In the genomic region with DNA sequence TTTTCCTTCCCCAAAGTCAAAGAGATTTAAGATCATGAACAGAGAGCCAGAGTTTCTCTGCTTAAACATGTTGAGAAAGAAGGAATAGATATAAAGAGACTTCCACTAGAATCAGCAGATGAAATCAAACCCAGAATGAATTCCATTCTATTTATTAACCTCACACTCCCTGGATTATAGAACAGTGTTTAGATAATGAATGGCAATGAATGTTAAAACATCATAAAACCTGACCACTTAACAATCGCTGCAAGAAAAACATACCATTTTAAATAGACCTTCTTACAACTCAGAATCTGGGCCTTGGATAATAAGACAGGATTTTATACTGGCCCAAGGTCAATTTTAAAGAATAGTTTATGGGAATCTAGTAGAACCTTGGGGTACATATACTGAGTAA, we compare ENCODE assay signal across 28 cellular contexts.
DNase-seq lines count a peak whose midpoint lies in the region; ATAC-seq and TF ChIP-seq lines count a peak whose summit lies in the region.
"Had no signal": no experiment of that assay in that cellular context is flagged by ENCODE, and none has a peak within 500 bp of the region (broad histone marks: within the 10 kb centered on the region; RNA-seq: fewer than 3 reads in every experiment).

No MANE protein-coding gene starts in this region.

- no peak for ATAC-seq in gastrocnemius medialis
- ATAC-seq in HG03045 (IDR thresholded peaks at IDR 0.05; ENCODE audit: unreplicated experiment) = no peak
- no peak for ATAC-seq in HG02571 (IDR thresholded peaks at IDR 0.05; ENCODE audit: unreplicated experiment)

- no peak for TF ChIP-seq POLR2A in gastrocnemius medialis (IDR thresholded peaks at IDR 0.05)

- H3K4me1 ChIP-seq in gastrocnemius medialis = peaks cover 6 to 10% of the 10 kb centered on the region in 2 donors

- H3K27me3 ChIP-seq in gastrocnemius medialis = peaks cover 15 to 28% (median 16%) of the 10 kb centered on the region in 3 donors

- H3K9me3 ChIP-seq in gastrocnemius medialis = no peaks in the 10 kb centered on the region
- H3K9me3 ChIP-seq: left lung, stomach, tibial artery had no signal

- TF ChIP-seq CTCF in gastrocnemius medialis (IDR thresholded peaks at IDR 0.05 in 4 of 5, conservative IDR thresholded peaks at IDR 0.05 in 1 of 5) = no peak

- in situ Hi-C loops in Caki2 (cut with HindIII; ENCODE audit: low pct_unique_long_range_greater_than_20kb, low sequenced_read_pairs) (no loop called here), gastrocnemius medialis (cut with MboI; ENCODE audit: low sequenced_read_pairs in 4 of 4) (loop anchor here in 2 of 4 donors (25.0 kb wide), 2 partner anchors 186 to 314 kb away; no protein-coding TSS in a partner anchor)

- intact Hi-C loops in gastrocnemius medialis (cut with DNase I; ENCODE audit: low total_unique reads) = loop anchor here (2.0 to 5.0 kb wide), 2 partner anchors 66 to 304 kb away; no protein-coding TSS in a partner anchor

- H3K36me3 ChIP-seq in gastrocnemius medialis = no peaks in the 10 kb centered on the region
- H3K36me3 ChIP-seq: BLaER1 treated with 17β-estradiol and CSF1 and Interleukin-3, amounts not matched to agents 10 nM and 100 nM; left lung; stomach; tibial artery had no signal

- H3K27ac ChIP-seq in epithelial cell of prostate = peak overlapping the region; percentile 75
- peak overlapping the region; percentile 16 to 57 (median 40) for H3K27ac ChIP-seq in gastrocnemius medialis
- H3K27ac ChIP-seq: BLaER1 treated with 17β-estradiol and CSF1 and Interleukin-3, amounts not matched to agents 10 nM and 100 nM; HL-60; left lung; tibial artery had no signal

- H3K4me3 ChIP-seq in gastrocnemius medialis = no peak overlapping the region
- H3K4me3 ChIP-seq: BLaER1 treated with 17β-estradiol and CSF1 and Interleukin-3, amounts not matched to agents 10 nM and 100 nM; left lung; stomach; tibial artery had no signal

- DNase-seq in Caki2 (ENCODE audit: low read depth) (peak; percentile 22), LHCN-M2 (ENCODE audit: low read depth) (peak; percentile 28), epithelial cell of prostate (ENCODE audit: low read depth, low spot score) (no peak), gastrocnemius medialis (no peak), mesenteric fat pad (ENCODE audit: low spot score) (no peak), NCI-H2029 treated with DMSO at 0.1 percent for 48 hours (lab: John Stamatoyannopoulos, UW) (no peak)
- DNase-seq: activated CD4-positive, alpha-beta memory T cell treated with anti-CD3 and anti-CD28 coated beads, Interleukin-2, amount 10 ng/mL, durations not matched to agents 7 days and 5 days; activated CD4-positive, alpha-beta T cell treated with anti-CD3 and anti-CD28 coated beads for 1 hour; activated CD8-positive, alpha-beta memory T cell treated with anti-CD3 and anti-CD28 coated beads, Interleukin-2, amount 50 U/mL, for 48 hours; activated naive CD4-positive, alpha-beta T cell treated with anti-CD3 and anti-CD28 coated beads, Interleukin-2, amount 50 U/mL, for 16 hours; GDM1; glutamatergic neuron; islet precursor cell; KBM-7; left lung; mesendoderm; MM.1S; NCI-H2029; NCI-H526; NK-92 treated with Interleukin-12 subunit alpha and Interleukin-12 subunit beta, amount 100 ng/mL, for 24 hours; Right ventricle myocardium superior; stimulated activated CD4-positive, alpha-beta T cell treated with anti-CD3 and anti-CD28 coated beads, Interleukin-2, amount 100 ng/mL, for 48 hours; stomach had no signal

Comparison
In these comparisons a context has a peak if more than half of its experiments do, and no peak if none do; other contexts are left out.
1. DNase-seq: peak in Caki2 (single experiment) and LHCN-M2 (single experiment); none in epithelial cell of prostate (single experiment), gastrocnemius medialis (0 of 2), mesenteric fat pad (single experiment) and NCI-H2029 treated with DMSO at 0.1 percent for 48 hours (single experiment).